Comparison of ENCODE assay signal across 15 cellular contexts in genomic region chr2:135105513-135106316, GRCh38. TPM values are rescaled to one million over a fixed set of nuclear protein-coding genes. Genes with fewer than 3 reads are reported as not detected.
"Had no signal": no experiment of that assay in that cellular context is flagged by ENCODE, and none has a peak within 500 bp of the region (broad histone marks: within the 10 kb centered on the region; RNA-seq: fewer than 3 reads in every experiment).

No MANE protein-coding gene starts in this region.

RNA-seq across cellular contexts. Expression of gene MAP3K19, which starts 58.5 kb away (rescaled TPM):
- total RNA-seq: activated B cell treated with CpG ODN at 0.5 μM for 24 hours; activated CD4-positive, alpha-beta memory T cell treated with anti-CD3 and anti-CD28 coated beads for 36 hours; activated CD4-positive, alpha-beta memory T cell treated with anti-CD3 and anti-CD28 coated beads, Interleukin-2, amount 10 ng/mL, durations not matched to agents 7 days and 5 days; activated CD4-positive, alpha-beta T cell treated with anti-CD3 and anti-CD28 coated beads for 36 hours; activated CD4-positive, alpha-beta T cell treated with anti-CD3 and anti-CD28 coated beads, Interleukin-2, amount 10 ng/mL, durations not matched to agents 24 days and 14 days; activated CD4-positive, alpha-beta T cell treated with anti-CD3 and anti-CD28 coated beads, Interleukin-2, amount 10 ng/mL, durations not matched to agents 7 days and 5 days; activated CD8-positive, alpha-beta memory T cell treated with anti-CD3 and anti-CD28 coated beads for 36 hours; activated CD8-positive, alpha-beta memory T cell treated with anti-CD3 and anti-CD28 coated beads, Interleukin-2, amount 10 ng/mL, durations not matched to agents 7 days and 5 days; activated CD8-positive, alpha-beta T cell treated with anti-CD3 and anti-CD28 coated beads for 36 hours; activated CD8-positive, alpha-beta T cell treated with anti-CD3 and anti-CD28 coated beads, Interleukin-2, amount 10 ng/mL, durations not matched to agents 7 days and 5 days; T-cell; T-helper 1 cell treated with Interleukin-12 subunit alpha and Interleukin-12 subunit beta and Interleukin-4 antibody, amounts not matched to agents 30 ng/mL and 1 ng/mL, for 36 hours; T-helper 17 cell; T-helper 2 cell treated with Interferon-gamma antibody and Interleukin-4, amounts not matched to agents 100 ng/mL and 5 ng/mL, for 36 hours; WTC11 had no signal
